Comparison of ENCODE assay signal across 32 cellular contexts in the genomic region with DNA sequence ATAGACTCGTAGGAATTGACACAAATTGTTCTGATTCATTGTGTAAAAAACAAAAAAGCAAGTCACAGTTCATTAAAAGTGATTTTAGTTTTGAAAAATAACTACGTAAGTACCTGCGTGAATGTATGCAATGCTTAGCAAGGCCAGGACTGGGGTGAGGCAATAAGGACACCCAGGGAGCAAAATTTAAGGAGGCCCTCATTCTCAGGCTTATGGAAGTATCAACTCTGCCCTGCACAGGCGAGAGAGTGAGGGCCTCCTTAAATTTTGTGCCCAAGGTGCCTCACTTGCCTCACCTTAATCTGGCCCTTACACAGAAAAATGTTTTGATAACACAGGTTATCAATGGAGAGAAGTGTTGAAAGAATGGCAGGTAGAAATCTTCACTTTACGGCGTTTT. TPM values are rescaled to one million over a fixed set of nuclear protein-coding genes. Genes with fewer than 3 reads are reported as not detected.
"Had no signal": no experiment of that assay in that cellular context is flagged by ENCODE, and none has a peak within 500 bp of the region (broad histone marks: within the 10 kb centered on the region; RNA-seq: fewer than 3 reads in every experiment).

No MANE protein-coding gene starts in this region.

- H3K4me3 ChIP-seq: coronary artery, esophagus muscularis mucosa, gastroesophageal sphincter, heart left ventricle, hepatocyte, lower lobe of right lung, mucosa of descending colon, neural progenitor cell, prostate gland, right atrium auricular region, sigmoid colon, stomach, tibial artery had no signal

- H3K36me3 Mint-ChIP-seq: immature natural killer cell; memory B cell; mesothelial cell of epicardium; naive B cell; neural progenitor cell; stimulated activated effector memory CD8-positive, alpha-beta T cell treated with anti-CD3 and anti-CD28 coated beads, Interleukin-12 subunit alpha, Interleukin-12 subunit beta, amount 100 ng/mL, for 72 hours; type B pancreatic cell had no signal

- H3K4me2 ChIP-seq: hepatocyte, neural progenitor cell had no signal

- H3K27ac Mint-ChIP-seq: immature natural killer cell; memory B cell; mesothelial cell of epicardium; naive B cell; nephron; neural progenitor cell; stimulated activated effector memory CD8-positive, alpha-beta T cell treated with anti-CD3 and anti-CD28 coated beads, Interleukin-12 subunit alpha, Interleukin-12 subunit beta, amount 100 ng/mL, for 72 hours; type B pancreatic cell had no signal

- H2AFZ ChIP-seq: hepatocyte, neural progenitor cell had no signal

- H3K4me3 Mint-ChIP-seq: immature natural killer cell; memory B cell; mesothelial cell of epicardium; naive B cell; nephron; neural progenitor cell; stimulated activated effector memory CD8-positive, alpha-beta T cell treated with anti-CD3 and anti-CD28 coated beads, Interleukin-12 subunit alpha, Interleukin-12 subunit beta, amount 100 ng/mL, for 72 hours; type B pancreatic cell had no signal

- H3K27me3 ChIP-seq: hepatocyte, neural progenitor cell, right atrium auricular region, sigmoid colon, stomach, tibial artery had no signal

- H3K9me3 ChIP-seq: esophagus muscularis mucosa, gastroesophageal sphincter, heart left ventricle, lower lobe of right lung, mucosa of descending colon, prostate gland, right atrium auricular region, sigmoid colon, stomach, tibial artery had no signal

- H3K4me1 Mint-ChIP-seq: immature natural killer cell; memory B cell; naive B cell; stimulated activated effector memory CD8-positive, alpha-beta T cell treated with anti-CD3 and anti-CD28 coated beads, Interleukin-12 subunit alpha, Interleukin-12 subunit beta, amount 100 ng/mL, for 72 hours had no signal

- H3K4me1 ChIP-seq: foreskin keratinocyte, gastroesophageal sphincter, heart left ventricle, neural progenitor cell, right atrium auricular region, tibial artery had no signal

- H3K9me3 Mint-ChIP-seq: immature natural killer cell; memory B cell; mesothelial cell of epicardium; naive B cell; nephron; neural progenitor cell; stimulated activated effector memory CD8-positive, alpha-beta T cell treated with anti-CD3 and anti-CD28 coated beads, Interleukin-12 subunit alpha, Interleukin-12 subunit beta, amount 100 ng/mL, for 72 hours; type B pancreatic cell had no signal

- ATAC-seq: foreskin keratinocyte; gastroesophageal sphincter; left colon; mucosa of descending colon; stimulated activated effector memory CD8-positive, alpha-beta T cell treated with anti-CD3 and anti-CD28 coated beads, Interleukin-12 subunit alpha, Interleukin-12 subunit beta, amount 100 ng/mL, for 72 hours had no signal

- DNase-seq: dermis blood vessel endothelial cell; effector memory CD4-positive, alpha-beta T cell; foreskin keratinocyte; heart left ventricle; immature natural killer cell; islet precursor cell; kidney glomerular epithelial cell; left colon; left ventricle myocardium superior; lower lobe of right lung; mucosa of descending colon; naive B cell; sigmoid colon; stimulated activated CD4-positive, alpha-beta T cell treated with anti-CD3 and anti-CD28 coated beads, Interleukin-2, amount 100 ng/mL, for 24 hours; stimulated activated CD4-positive, alpha-beta T cell treated with anti-CD3 and anti-CD28 coated beads, Interleukin-4, amount 100 ng/mL, for 24 hours; stimulated activated naive CD4-positive, alpha-beta T cell treated with Interleukin-2 at 50 U/mL for 16 hours; stomach; tibial artery had no signal

- H3K27ac ChIP-seq: coronary artery, esophagus muscularis mucosa, foreskin keratinocyte, gastroesophageal sphincter, heart left ventricle, hepatocyte, lower lobe of right lung, neural progenitor cell, prostate gland, right atrium auricular region, sigmoid colon, stomach, tibial artery had no signal

- H3K79me2 ChIP-seq: hepatocyte had no signal

- FAIRE-seq: endothelial cell of umbilical vein had no signal

- H3K36me3 ChIP-seq: esophagus muscularis mucosa, gastroesophageal sphincter, heart left ventricle, lower lobe of right lung, neural progenitor cell, prostate gland, right atrium auricular region, sigmoid colon, stomach, tibial artery had no signal

- H3K9ac ChIP-seq: neural progenitor cell had no signal

RNA-seq across cellular contexts. Expression of a gene that starts 31.4 kb away (rescaled TPM):
- total RNA-seq: osteocyte had no signal
- polyA plus RNA-seq: immature natural killer cell had no signal
